1 cellular context compared by ENCODE assay signal in genomic region chr12:86257173-86257572, GRCh38.
TF ChIP-seq lines count a peak whose summit lies in the region.

No MANE protein-coding gene starts in this region.

TF ChIP-seq in WTC11, 78 proteins besides CTCF, POLR2A, EP300 and RAD21 (continued from another document):
- TF ChIP-seq USF2 (CRISPR knock-in tag; IDR thresholded peaks at IDR 0.05) (no peak), ZBTB43 (CRISPR knock-in tag; IDR thresholded peaks at IDR 0.05) (no peak), JUN (CRISPR knock-in tag; IDR thresholded peaks at IDR 0.05) (no peak), NR1H2 (CRISPR knock-in tag; IDR thresholded peaks at IDR 0.05) (no peak), ZBTB21 (CRISPR knock-in tag; IDR thresholded peaks at IDR 0.05; ENCODE audit: borderline replicate concordance) (no peak)
